Comparison of ENCODE assay signal across 8 cellular contexts in the genomic region with DNA sequence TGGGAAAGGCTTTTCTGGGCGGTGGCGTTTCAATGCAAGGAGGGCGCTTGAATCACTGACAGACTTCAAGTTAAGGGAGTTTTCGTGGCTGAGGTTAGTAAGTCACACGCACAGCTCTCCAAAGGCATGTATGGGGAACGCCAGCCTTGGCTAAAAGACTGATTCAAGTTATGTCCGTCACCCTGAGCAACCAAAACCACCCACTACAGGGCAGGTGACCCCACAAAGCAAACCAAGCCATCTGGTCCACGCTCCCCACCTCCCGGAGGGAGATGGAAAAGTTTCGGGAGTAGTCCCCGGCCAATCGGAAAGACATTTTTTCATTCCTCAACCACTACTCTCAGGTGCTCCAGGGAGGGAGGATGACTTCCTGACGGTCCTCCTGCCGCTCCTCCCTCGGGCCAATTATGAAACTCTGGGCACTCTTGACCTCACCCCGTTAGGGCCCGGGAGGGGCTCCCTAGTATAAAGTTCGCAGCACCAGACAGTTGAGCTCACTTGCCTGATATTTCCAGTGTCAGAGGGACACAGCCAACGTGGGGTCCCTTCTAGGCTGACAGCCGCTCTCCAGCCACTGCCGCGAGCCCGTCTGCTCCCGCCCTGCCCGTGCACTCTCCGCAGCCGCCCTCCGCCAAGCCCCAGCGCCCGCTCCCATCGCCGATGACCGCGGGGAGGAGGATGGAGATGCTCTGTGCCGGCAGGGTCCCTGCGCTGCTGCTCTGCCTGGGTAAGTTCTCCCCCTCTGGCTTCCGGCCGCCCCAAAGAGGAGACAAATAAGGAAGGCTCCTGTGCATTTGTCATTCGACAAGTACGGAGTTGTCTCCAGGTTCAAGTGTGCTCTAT. TPM values are rescaled to one million over a fixed set of nuclear protein-coding genes. Genes with fewer than 3 reads are reported as not detected.
DNase-seq lines count a peak whose midpoint lies in the region; ATAC-seq and TF ChIP-seq lines count a peak whose summit lies in the region.

A gene with protein sequence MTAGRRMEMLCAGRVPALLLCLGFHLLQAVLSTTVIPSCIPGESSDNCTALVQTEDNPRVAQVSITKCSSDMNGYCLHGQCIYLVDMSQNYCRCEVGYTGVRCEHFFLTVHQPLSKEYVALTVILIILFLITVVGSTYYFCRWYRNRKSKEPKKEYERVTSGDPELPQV (plus strand): TSS at position 497 of the 843 bp plus-strand sequence. CDS start 164 bp downstream, at position 661.

- H3K4me1 Mint-ChIP-seq in activated naive CD4-positive, alpha-beta T cell treated with anti-CD3 and anti-CD28 coated beads, Interleukin-2, amount 50 U/mL, for 24 hours: peaks cover 22% of the 10 kb centered on the region

- peaks cover 0 to 11% of the 10 kb centered on the region in 2 donors for H3K4me1 ChIP-seq in right atrium auricular region
- H3K4me1 ChIP-seq in rectal smooth muscle tissue (ENCODE audit: control insufficient read depth, insufficient read depth, low read length): no peaks in the 10 kb centered on the region

- peak within 1 kb of the TSS; percentile 75 for H3K4me3 Mint-ChIP-seq in activated naive CD4-positive, alpha-beta T cell treated with anti-CD3 and anti-CD28 coated beads, Interleukin-2, amount 50 U/mL, for 24 hours

- in situ Hi-C loops in ACHN (cut with HindIII; ENCODE audit: low pct_ligation_motif_present, low pct_unique_long_range_greater_than_20kb, low sequenced_read_pairs): no loop called here

- no peak for TF ChIP-seq CTCF in right atrium auricular region (IDR thresholded peaks at IDR 0.05)

- peak; percentile 57 for DNase-seq in ACHN
- no peak for DNase-seq in right atrium auricular region (ENCODE audit: low spot score)
- no peak for DNase-seq in NCI-H446 (lab: John Stamatoyannopoulos, UW)
- DNase-seq in SIG-M5 (lab: John Stamatoyannopoulos, UW): no peak

- no peaks in the 10 kb centered on the region for H3K27me3 ChIP-seq in right atrium auricular region
- H3K27me3 ChIP-seq in rectal smooth muscle tissue (ENCODE audit: control insufficient read depth, insufficient read depth, low read length): no peaks in the 10 kb centered on the region

- H3K27me3 Mint-ChIP-seq in activated naive CD4-positive, alpha-beta T cell treated with anti-CD3 and anti-CD28 coated beads, Interleukin-2, amount 50 U/mL, for 24 hours: peaks cover 40% of the 10 kb centered on the region

- H3K4me3 ChIP-seq in right atrium auricular region (peak within 1 kb of the TSS; percentile 48 to 56), rectal smooth muscle tissue (ENCODE audit: low read length) (peak within 1 kb of the TSS; percentile 51)

- H3K9me3 ChIP-seq in right atrium auricular region: no peaks in the 10 kb centered on the region

- H3K9me3 Mint-ChIP-seq in activated naive CD4-positive, alpha-beta T cell treated with anti-CD3 and anti-CD28 coated beads, Interleukin-2, amount 50 U/mL, for 24 hours: no peaks in the 10 kb centered on the region

- ATAC-seq in GM18909 (IDR thresholded peaks at IDR 0.05; ENCODE audit: poor library complexity, unreplicated experiment) (peak; percentile 58), HG03457 (IDR thresholded peaks at IDR 0.05; ENCODE audit: unreplicated experiment) (peak; percentile 46)

- H3K27ac Mint-ChIP-seq in activated naive CD4-positive, alpha-beta T cell treated with anti-CD3 and anti-CD28 coated beads, Interleukin-2, amount 50 U/mL, for 24 hours: no peak within 1 kb of the TSS

- no peaks in the 10 kb centered on the region for H3K36me3 Mint-ChIP-seq in activated naive CD4-positive, alpha-beta T cell treated with anti-CD3 and anti-CD28 coated beads, Interleukin-2, amount 50 U/mL, for 24 hours

- H3K36me3 ChIP-seq in right atrium auricular region (no peaks in the 10 kb centered on the region), rectal smooth muscle tissue (ENCODE audit: control insufficient read depth, insufficient read depth, low read length) (no peaks in the 10 kb centered on the region)

- no peak within 1 kb of the TSS for H3K9ac ChIP-seq in rectal smooth muscle tissue (ENCODE audit: low read length)

- H3K27ac ChIP-seq in right atrium auricular region (peak within 1 kb of the TSS; percentile 49 to 75), rectal smooth muscle tissue (ENCODE audit: low read depth, low read length) (peak within 1 kb of the TSS; percentile 34)

RNA-seq across cellular contexts. Expression of the gene that starts here (rescaled TPM):
- 1 to 10 TPM in 1 of 2 donors, under 1 TPM in 1; 0.31 to 3.1 TPM for total RNA-seq in right atrium auricular region
